Comparison of ENCODE assay signal across 28 cellular contexts in the genomic region with DNA sequence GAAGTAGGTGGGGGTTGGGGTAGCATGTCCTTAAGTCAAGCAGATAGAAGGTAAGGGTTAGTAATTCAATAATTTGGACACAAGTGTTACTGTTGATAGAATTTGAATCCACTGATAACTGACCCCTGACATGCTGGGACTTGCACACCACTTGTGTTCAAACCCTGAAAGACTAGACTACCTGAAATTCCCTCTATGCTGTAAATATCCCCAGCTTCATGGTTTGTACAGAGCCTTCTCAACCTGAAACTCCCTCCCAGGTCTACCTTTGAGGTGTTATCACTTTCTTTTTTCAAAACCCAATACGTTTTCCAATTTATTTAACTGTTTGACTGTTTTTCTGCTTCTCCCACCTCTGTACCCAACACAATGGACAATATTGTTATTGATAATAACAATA.
"Had no signal": no experiment of that assay in that cellular context is flagged by ENCODE, and none has a peak within 500 bp of the region (broad histone marks: within the 10 kb centered on the region; RNA-seq: fewer than 3 reads in every experiment).

No MANE protein-coding gene starts in this region.

- H3K4me1 Mint-ChIP-seq: activated CD4-positive, alpha-beta memory T cell treated with anti-CD3 and anti-CD28 coated beads, Interleukin-2, amount 10 ng/mL, durations not matched to agents 7 days and 5 days; activated CD4-positive, alpha-beta T cell treated with anti-CD3 and anti-CD28 coated beads, Interleukin-2, amount 10 ng/mL, durations not matched to agents 7 days and 5 days; activated naive CD4-positive, alpha-beta T cell treated with anti-CD3 and anti-CD28 coated beads, Interleukin-2, amount 10 ng/mL, durations not matched to agents 7 days and 5 days; activated naive CD8-positive, alpha-beta T cell treated with anti-CD3 and anti-CD28 coated beads, Interleukin-2, amount 10 ng/mL, durations not matched to agents 7 days and 5 days; brain had no signal

- H3K36me3 Mint-ChIP-seq: activated naive CD4-positive, alpha-beta T cell treated with anti-CD3 and anti-CD28 coated beads, Interleukin-2, amount 10 ng/mL, durations not matched to agents 7 days and 5 days; activated naive CD4-positive, alpha-beta T cell treated with anti-CD3 and anti-CD28 coated beads, Interleukin-2, amount 50 U/mL, for 72 hours; activated naive CD8-positive, alpha-beta T cell treated with anti-CD3 and anti-CD28 coated beads, Interleukin-2, amount 10 ng/mL, durations not matched to agents 7 days and 5 days; brain had no signal

- H3K4me2 ChIP-seq: hepatocyte had no signal

- ATAC-seq: activated naive CD4-positive, alpha-beta T cell treated with anti-CD3 and anti-CD28 coated beads, Interleukin-2, amount 50 U/mL, for 72 hours; activated T-cell treated with anti-CD3 and anti-CD28 coated beads, Interleukin-2, amount 50 U/mL, for 72 hours; gastroesophageal sphincter; heart right ventricle had no signal

- DNase-seq: activated CD4-positive, alpha-beta memory T cell treated with anti-CD3 and anti-CD28 coated beads, Interleukin-2, amount 10 ng/mL, durations not matched to agents 7 days and 5 days; activated CD4-positive, alpha-beta T cell treated with anti-CD3 and anti-CD28 coated beads for 1 hour; activated CD4-positive, alpha-beta T cell treated with anti-CD3 and anti-CD28 coated beads for 4 hours; activated CD4-positive, alpha-beta T cell treated with anti-CD3 and anti-CD28 coated beads, Interleukin-2, amount 10 ng/mL, durations not matched to agents 7 days and 5 days; activated CD4-positive, alpha-beta T cell treated with anti-CD3 and anti-CD28 coated beads, Interleukin-2, amount 50 U/mL, for 4 hours; activated CD8-positive, alpha-beta memory T cell treated with anti-CD3 and anti-CD28 coated beads, Interleukin-2, amount 50 U/mL, for 48 hours; activated gamma-delta T cell; activated naive CD4-positive, alpha-beta T cell; activated naive CD4-positive, alpha-beta T cell treated with anti-CD3 and anti-CD28 coated beads, Interleukin-2, amount 10 ng/mL, durations not matched to agents 7 days and 5 days; activated naive CD8-positive, alpha-beta T cell treated with anti-CD3 and anti-CD28 coated beads, Interleukin-2, amount 10 ng/mL, durations not matched to agents 7 days and 5 days; activated T-cell treated with anti-CD3 and anti-CD28 coated beads for 4 hours; activated T-cell treated with anti-CD3 and anti-CD28 coated beads, Interleukin-2, amount 50 U/mL, for 24 hours; activated T-cell treated with anti-CD3 and anti-CD28 coated beads, Interleukin-2, amount 50 U/mL, for 72 hours; central memory CD4-positive, alpha-beta T cell; cerebellar nuclear complex; colonic mucosa; effector CD8-positive, alpha-beta T cell; esophagus squamous epithelium; foreskin melanocyte; heart right ventricle had no signal

- H2AFZ ChIP-seq: hepatocyte had no signal

- H3K4me3 ChIP-seq: ascending aorta, breast epithelium, cardiac muscle cell, colonic mucosa, esophagus squamous epithelium, gastroesophageal sphincter, heart right ventricle, hepatocyte had no signal

- H3K27ac ChIP-seq: ascending aorta, breast epithelium, cardiac muscle cell, colonic mucosa, epithelial cell of prostate, esophagus squamous epithelium, gastroesophageal sphincter, heart right ventricle, hepatocyte had no signal

- H3K36me3 ChIP-seq: ascending aorta, breast epithelium, cardiac muscle cell, colonic mucosa, esophagus squamous epithelium, gastroesophageal sphincter, heart right ventricle had no signal

- H3K27me3 Mint-ChIP-seq: activated CD4-positive, alpha-beta memory T cell treated with anti-CD3 and anti-CD28 coated beads, Interleukin-2, amount 10 ng/mL, durations not matched to agents 7 days and 5 days; activated CD4-positive, alpha-beta T cell treated with anti-CD3 and anti-CD28 coated beads, Interleukin-2, amount 10 ng/mL, durations not matched to agents 7 days and 5 days; activated naive CD4-positive, alpha-beta T cell treated with anti-CD3 and anti-CD28 coated beads, Interleukin-2, amount 10 ng/mL, durations not matched to agents 7 days and 5 days; activated naive CD8-positive, alpha-beta T cell treated with anti-CD3 and anti-CD28 coated beads, Interleukin-2, amount 10 ng/mL, durations not matched to agents 7 days and 5 days; activated T-cell treated with anti-CD3 and anti-CD28 coated beads, Interleukin-2, amount 50 U/mL, for 24 hours; brain had no signal

- H3K27ac Mint-ChIP-seq: activated CD4-positive, alpha-beta memory T cell treated with anti-CD3 and anti-CD28 coated beads, Interleukin-2, amount 10 ng/mL, durations not matched to agents 7 days and 5 days; activated CD4-positive, alpha-beta T cell treated with anti-CD3 and anti-CD28 coated beads, Interleukin-2, amount 10 ng/mL, durations not matched to agents 7 days and 5 days; activated naive CD4-positive, alpha-beta T cell treated with anti-CD3 and anti-CD28 coated beads, Interleukin-2, amount 10 ng/mL, durations not matched to agents 7 days and 5 days; activated naive CD4-positive, alpha-beta T cell treated with anti-CD3 and anti-CD28 coated beads, Interleukin-2, amount 50 U/mL, for 72 hours; activated naive CD8-positive, alpha-beta T cell treated with anti-CD3 and anti-CD28 coated beads, Interleukin-2, amount 10 ng/mL, durations not matched to agents 7 days and 5 days; activated T-cell treated with anti-CD3 and anti-CD28 coated beads, Interleukin-2, amount 50 U/mL, for 24 hours; activated T-cell treated with anti-CD3 and anti-CD28 coated beads, Interleukin-2, amount 50 U/mL, for 72 hours; brain had no signal

- H3K9me3 Mint-ChIP-seq: activated CD4-positive, alpha-beta T cell treated with anti-CD3 and anti-CD28 coated beads, Interleukin-2, amount 10 ng/mL, durations not matched to agents 7 days and 5 days; activated naive CD4-positive, alpha-beta T cell treated with anti-CD3 and anti-CD28 coated beads, Interleukin-2, amount 10 ng/mL, durations not matched to agents 7 days and 5 days; activated naive CD4-positive, alpha-beta T cell treated with anti-CD3 and anti-CD28 coated beads, Interleukin-2, amount 50 U/mL, for 72 hours; activated naive CD8-positive, alpha-beta T cell treated with anti-CD3 and anti-CD28 coated beads, Interleukin-2, amount 10 ng/mL, durations not matched to agents 7 days and 5 days; brain had no signal

- H3K4me1 ChIP-seq: ascending aorta, breast epithelium, colonic mucosa, esophagus squamous epithelium, gastroesophageal sphincter, heart right ventricle had no signal

- H3K4me3 Mint-ChIP-seq: activated CD4-positive, alpha-beta memory T cell treated with anti-CD3 and anti-CD28 coated beads, Interleukin-2, amount 10 ng/mL, durations not matched to agents 7 days and 5 days; activated CD4-positive, alpha-beta T cell treated with anti-CD3 and anti-CD28 coated beads, Interleukin-2, amount 10 ng/mL, durations not matched to agents 7 days and 5 days; activated naive CD4-positive, alpha-beta T cell treated with anti-CD3 and anti-CD28 coated beads, Interleukin-2, amount 10 ng/mL, durations not matched to agents 7 days and 5 days; activated naive CD8-positive, alpha-beta T cell treated with anti-CD3 and anti-CD28 coated beads, Interleukin-2, amount 10 ng/mL, durations not matched to agents 7 days and 5 days; activated T-cell treated with anti-CD3 and anti-CD28 coated beads, Interleukin-2, amount 50 U/mL, for 24 hours; activated T-cell treated with anti-CD3 and anti-CD28 coated beads, Interleukin-2, amount 50 U/mL, for 72 hours; brain had no signal

- H3K79me2 ChIP-seq: hepatocyte had no signal

- H3K27me3 ChIP-seq: ascending aorta, breast epithelium, cardiac muscle cell, colonic mucosa, esophagus squamous epithelium, gastroesophageal sphincter, heart right ventricle, hepatocyte had no signal
